In genomic region chr1:38018864-38019343, GRCh38 we compare ENCODE assay signal across 8 cellular contexts. TPM values are rescaled to one million over a fixed set of nuclear protein-coding genes. Genes with fewer than 3 reads are reported as not detected.
DNase-seq lines count a peak whose midpoint lies in the region; ATAC-seq, FAIRE-seq and TF ChIP-seq lines count a peak whose summit lies in the region.

No MANE protein-coding gene starts in this region.

- ATAC-seq in DND-41 (ENCODE audit: insufficient read depth, low read depth) (peak; percentile 64; the same call in 1 of the 3 replicates), GM21786 (IDR thresholded peaks at IDR 0.05; ENCODE audit: unreplicated experiment) (no peak), HG03139 (IDR thresholded peaks at IDR 0.05; ENCODE audit: unreplicated experiment) (no peak), GM21717 (IDR thresholded peaks at IDR 0.05; ENCODE audit: unreplicated experiment) (no peak)

- H3K36me3 Mint-ChIP-seq in astrocyte (ENCODE audit: low read depth, unreplicated experiment), result peaks cover 11% of the 10 kb centered on the region

- H3K79me2 ChIP-seq in DND-41 (ENCODE audit: insufficient read depth, low read length) (peaks cover 44% of the 10 kb centered on the region), astrocyte (ENCODE audit: insufficient read depth, low read length) (peaks cover 45% of the 10 kb centered on the region)

- H3K27ac Mint-ChIP-seq in astrocyte (ENCODE audit: unreplicated experiment), result no peak overlapping the region

- no peak overlapping the region for H3K27ac ChIP-seq in DND-41 (ENCODE audit: low read length)
- no peak overlapping the region for H3K27ac ChIP-seq in astrocyte (ENCODE audit: low read depth, low read length)

- no peak overlapping the region for H3K4me2 ChIP-seq in DND-41 (ENCODE audit: insufficient read depth, low read length)
- H3K4me2 ChIP-seq in astrocyte (ENCODE audit: low read length), result no peak overlapping the region

- no peaks in the 10 kb centered on the region for H3K27me3 ChIP-seq in DND-41 (ENCODE audit: insufficient read depth, low read length, poor library complexity)
- no peaks in the 10 kb centered on the region for H3K27me3 ChIP-seq in astrocyte (ENCODE audit: insufficient read depth, low read length)

- DNase-seq in DND-41 (no peak), LHCN-M2 (ENCODE audit: low read depth) (peak; percentile 58), astrocyte (ENCODE audit: low read depth) (no peak), midbrain (lab: John Stamatoyannopoulos, UW) (peak; percentile 44), NCI-H1417 treated with DMSO at 0.1 percent for 48 hours (lab: John Stamatoyannopoulos, UW) (no peak)

- no peak overlapping the region for H3K4me3 Mint-ChIP-seq in astrocyte (ENCODE audit: unreplicated experiment)

- peaks cover 13% of the 10 kb centered on the region for H3K4me1 ChIP-seq in DND-41 (ENCODE audit: insufficient read depth, low read length)
- H3K4me1 ChIP-seq in astrocyte (ENCODE audit: insufficient read depth, low read length), result peaks cover 3% of the 10 kb centered on the region

- H3K4me1 Mint-ChIP-seq in astrocyte (ENCODE audit: low read depth, unreplicated experiment), result peaks cover 22% of the 10 kb centered on the region

- TF ChIP-seq CTCF in DND-41 (IDR thresholded peaks at IDR 0.05; ENCODE audit: borderline replicate concordance, extremely low read depth, low read length, poor library complexity, severe bottlenecking), result peak; percentile 70
- peak; percentile 75 for TF ChIP-seq CTCF in astrocyte (IDR thresholded peaks at IDR 0.05; ENCODE audit: insufficient read depth, low read depth, low read length)

- H3K27me3 Mint-ChIP-seq in astrocyte (ENCODE audit: low read depth, unreplicated experiment), result no peaks in the 10 kb centered on the region

- H3K9me3 ChIP-seq in DND-41 (ENCODE audit: insufficient read depth, low read length, severe bottlenecking), result no peaks in the 10 kb centered on the region
- no peaks in the 10 kb centered on the region for H3K9me3 ChIP-seq in astrocyte (ENCODE audit: insufficient read depth, low read depth, low read length)

- H2AFZ ChIP-seq in DND-41 (ENCODE audit: low read depth, low read length), result no peak overlapping the region
- no peak overlapping the region for H2AFZ ChIP-seq in astrocyte (ENCODE audit: low read depth, low read length)

- no peaks in the 10 kb centered on the region for H3K9me3 Mint-ChIP-seq in astrocyte (ENCODE audit: unreplicated experiment)

- H4K20me1 ChIP-seq in DND-41 (ENCODE audit: insufficient read depth, low read length) (peaks cover 29% of the 10 kb centered on the region; the same call in 1 of the 2 replicates), astrocyte (ENCODE audit: insufficient read depth, low read length) (peaks cover 61% of the 10 kb centered on the region)

- no peak for FAIRE-seq in astrocyte (lab: Jason Lieb, UNC)

- H3K9ac ChIP-seq in DND-41 (ENCODE audit: low read depth, low read length) (no peak overlapping the region), astrocyte (ENCODE audit: low read length) (no peak overlapping the region)

- peaks cover 95% of the 10 kb centered on the region for H3K36me3 ChIP-seq in DND-41 (ENCODE audit: insufficient read depth, low read length)
- peaks cover 73% of the 10 kb centered on the region for H3K36me3 ChIP-seq in astrocyte (ENCODE audit: insufficient read depth, low read length)

- H3K4me3 ChIP-seq in DND-41 (ENCODE audit: low read depth in 1 of 2, low read length in 2 of 2), result no peak overlapping the region
- H3K4me3 ChIP-seq in astrocyte (ENCODE audit: insufficient read depth, low read depth, low read length), result no peak overlapping the region

RNA-seq across cellular contexts. Expression of gene UTP11, which starts 6.4 kb away (rescaled TPM):
- total RNA-seq in LHCN-M2 (2014; rRNA removed), result 100 and 107 TPM in 2 replicates
- polyA plus RNA-seq in LHCN-M2 (2012), result 33.8 TPM
- total RNA-seq in astrocyte, result 38.2 and 42.6 TPM in 2 replicates

RNA-seq across cellular contexts. Expression of gene FHL3, which starts 13.6 kb away (rescaled TPM):
- total RNA-seq in LHCN-M2 (2014; rRNA removed), result 37.3 and 39.0 TPM in 2 replicates
- polyA plus RNA-seq in LHCN-M2 (2012), result 51.4 TPM
- total RNA-seq in astrocyte, result 107 and 116 TPM in 2 replicates

RNA-seq across cellular contexts. Expression of gene POU3F1, which starts 27.7 kb away (rescaled TPM):
- total RNA-seq in LHCN-M2 (2014; rRNA removed), result not detected in 2 replicates
- 0.04 TPM for polyA plus RNA-seq in LHCN-M2 (2012)
- 2.3 and 3.3 TPM in 2 replicates for total RNA-seq in astrocyte

RNA-seq across cellular contexts. Expression of gene SF3A3, which starts 29.1 kb away (rescaled TPM):
- 86.7 and 96.1 TPM in 2 replicates for total RNA-seq in LHCN-M2 (2014; rRNA removed)
- 63.9 TPM for polyA plus RNA-seq in LHCN-M2 (2012)
- total RNA-seq in astrocyte, result 66.5 and 76.8 TPM in 2 replicates

Comparison
In these comparisons a context has a peak if more than half of its experiments do, and no peak if none do; other contexts are left out.
1. DNase-seq: peak in LHCN-M2 (single experiment) and midbrain (single experiment); none in DND-41 (single experiment), astrocyte (single experiment) and NCI-H1417 treated with DMSO at 0.1 percent for 48 hours (single experiment).